12 cellular contexts compared by ENCODE assay signal in genomic region chr22:49923445-49923844, GRCh38. TPM values are rescaled to one million over a fixed set of nuclear protein-coding genes. Genes with fewer than 3 reads are reported as not detected.
DNase-seq lines count a peak whose midpoint lies in the region; ATAC-seq, FAIRE-seq and TF ChIP-seq lines count a peak whose summit lies in the region.
"Had no signal": no experiment of that assay in that cellular context is flagged by ENCODE, and none has a peak within 500 bp of the region (broad histone marks: within the 10 kb centered on the region; RNA-seq: fewer than 3 reads in every experiment).

No MANE protein-coding gene starts in this region.

- no peak overlapping the region for H3K27ac ChIP-seq in HepG2 (ENCODE audit: extremely low read length, insufficient read depth, low read length)
- H3K27ac ChIP-seq in right lobe of liver = no peak overlapping the region
- H3K27ac ChIP-seq in OCI-LY7 (ENCODE audit: low read depth, low read length, poor library complexity, severe bottlenecking) = no peak overlapping the region
- peak overlapping the region; percentile 30 for H3K27ac ChIP-seq in effector memory CD4-positive, alpha-beta T cell (ENCODE audit: insufficient read depth, low read length, poor library complexity, severe bottlenecking)
- H3K27ac ChIP-seq: neutrophil had no signal

- H3K4me1 ChIP-seq in HepG2 (ENCODE audit: insufficient read depth, low read length) = peaks cover 15% of the 10 kb centered on the region
- H3K4me1 ChIP-seq in right lobe of liver = peaks cover 0 to 10% (median 4%) of the 10 kb centered on the region in 4 donors
- H3K4me1 ChIP-seq in OCI-LY7 (ENCODE audit: insufficient read depth, low read length, poor library complexity, severe bottlenecking) = peaks cover 43% of the 10 kb centered on the region
- H3K4me1 ChIP-seq in effector memory CD4-positive, alpha-beta T cell (ENCODE audit: control insufficient read depth, insufficient read depth, low read length, poor library complexity, severe bottlenecking) = peaks cover 24% of the 10 kb centered on the region

- in situ Hi-C loops in HepG2 (cut with HindIII; ENCODE audit: extremely low pct_ligation_motif_present, low pct_unique_long_range_greater_than_20kb) = loop anchor here (5.0 kb wide), 1 partner anchor 156 kb away; no protein-coding TSS in a partner anchor

- POLR2A ChIA-PET in HepG2 (lab: Yijun Ruan, JAX) (no interaction called here), OCI-LY7 (lab: Charles Lee) (interaction anchor here (0.6 kb wide), 1 partner anchor 535 kb away, joined by 3 read pairs; no protein-coding TSS in a partner anchor)

- H4K20me1 ChIP-seq in HepG2 (ENCODE audit: insufficient read depth, low read length) = no peaks in the 10 kb centered on the region
- no peaks in the 10 kb centered on the region for H4K20me1 ChIP-seq in OCI-LY7 (ENCODE audit: insufficient read depth, low read length)

- TF ChIP-seq POLR2A in HepG2 (IDR thresholded peaks at IDR 0.05; ENCODE audit: insufficient read depth in 1 of 2, low read depth in 2 of 2, low read length in 2 of 2) (no peak), right lobe of liver (IDR thresholded peaks at IDR 0.05) (no peak)

- intact Hi-C loops in HepG2 (cut with micrococcal nuclease; ENCODE audit: unreplicated experiment) = no loop called here
- intact Hi-C loops in right lobe of liver (cut with DNase I) = loop anchor here in 1 of 2 donors (10.0 kb wide), 1 partner anchor 159 kb away; no protein-coding TSS in a partner anchor
- intact Hi-C loops in OCI-LY7 (cut with micrococcal nuclease; ENCODE audit: unreplicated experiment) = no loop called here

- H3K27me3 ChIP-seq in HepG2 (ENCODE audit: control insufficient read depth in 1 of 2, insufficient read depth in 2 of 2, low read length in 2 of 2) (no peaks in the 10 kb centered on the region), right lobe of liver (no peaks in the 10 kb centered on the region)
- H3K27me3 ChIP-seq in effector memory CD4-positive, alpha-beta T cell (replicated peaks; ENCODE audit: control insufficient read depth, insufficient read depth, low read length, poor library complexity, severe bottlenecking) = no peaks in the 10 kb centered on the region

- no peak for TF ChIP-seq RAD21 in HepG2 (CRISPR knock-in tag; IDR thresholded peaks at IDR 0.05)

- H3K4me3 ChIP-seq in HepG2 (replicated peaks in 1 of 3; ENCODE audit: insufficient read depth in 1 of 3, low read depth in 2 of 3, low read length in 3 of 3) = no peak overlapping the region
- no peak overlapping the region for H3K4me3 ChIP-seq in right lobe of liver
- H3K4me3 ChIP-seq in OCI-LY7 (ENCODE audit: low read depth, low read length, poor library complexity, severe bottlenecking) = no peak overlapping the region
- no peak overlapping the region for H3K4me3 ChIP-seq in effector memory CD4-positive, alpha-beta T cell (ENCODE audit: insufficient read depth, low read depth, low read length, poor library complexity, severe bottlenecking)

- WGBS in HepG2 (ENCODE audit: low lambda C conversion rate) = 93% methylated on average over 16 of the region's 16 CpGs
- WGBS in right lobe of liver (ENCODE audit: insufficient coverage, low coverage, low lambda C conversion rate, missing lambda C conversion rate) = 76% methylated on average over 15 of the region's 16 CpGs

- BruUV-seq in HepG2 (replicated peaks; lab: Mats Ljungman, UMichigan) = no TSS peak
- BruUV-seq in OCI-LY7 (replicated peaks; lab: Mats Ljungman, UMichigan) = no TSS peak

- TF ChIP-seq EP300 in HepG2 (IDR thresholded peaks at IDR 0.05; ENCODE audit: low read depth in 2 of 2, low read length in 2 of 2) (no peak), HepG2 (CRISPR knock-in tag; IDR thresholded peaks at IDR 0.05; ENCODE audit: borderline replicate concordance) (no peak)

- peak; percentile 31; the same call in 1 of the 2 replicates for TF ChIP-seq CTCF in HepG2 (CRISPR knock-in tag; IDR thresholded peaks at IDR 0.05)
- TF ChIP-seq CTCF in right lobe of liver (IDR thresholded peaks at IDR 0.05) = no peak
- TF ChIP-seq CTCF in OCI-LY7 (conservative IDR thresholded peaks at IDR 0.05; ENCODE audit: low read length) = peak; percentile 80

- H3K9me2 ChIP-seq in OCI-LY7 (ENCODE audit: insufficient read depth, low read length) = no peaks in the 10 kb centered on the region

- H3K36me3 ChIP-seq in HepG2 (replicated peaks in 1 of 2; ENCODE audit: control insufficient read depth in 1 of 2, insufficient read depth in 2 of 2, low read length in 2 of 2) (peaks cover 0 to 10% of the 10 kb centered on the region in 2 experiments; a peak in 3 of 5 replicates), right lobe of liver (peaks cover 0 to 10% (median 5%) of the 10 kb centered on the region in 4 donors), OCI-LY7 (ENCODE audit: insufficient read depth, low read length) (no peaks in the 10 kb centered on the region)
- peaks cover 7% of the 10 kb centered on the region for H3K36me3 ChIP-seq in effector memory CD4-positive, alpha-beta T cell (ENCODE audit: control insufficient read depth, insufficient read depth, low read length)

- peaks cover 3% of the 10 kb centered on the region for H3K79me2 ChIP-seq in HepG2 (ENCODE audit: insufficient read depth, low read length)
- no peaks in the 10 kb centered on the region for H3K79me2 ChIP-seq in OCI-LY7 (ENCODE audit: insufficient read depth, low read depth, low read length)

- DNase-seq in HepG2 (ENCODE audit: low spot score) (no peak), right lobe of liver (no peak), OCI-LY7 (ENCODE audit: low spot score) (no peak), superior temporal gyrus (ENCODE audit: extremely low spot score) (no peak), islet precursor cell (no peak)
- no peak for DNase-seq in effector memory CD4-positive, alpha-beta T cell
- DNase-seq in stimulated activated naive CD4-positive, alpha-beta T cell treated with Interleukin-2 at 50 U/mL for 16 hours (lab: John Stamatoyannopoulos, UW) = peak; percentile 17
- DNase-seq: GF-D8, HCEC 1CT, kidney glomerular epithelial cell had no signal

- no peak for ATAC-seq in HepG2
- no peak for ATAC-seq in right lobe of liver
- ATAC-seq in HG02642 (IDR thresholded peaks at IDR 0.05; ENCODE audit: poor library complexity, unreplicated experiment) = no peak

- no peak overlapping the region for H3K4me2 ChIP-seq in HepG2 (ENCODE audit: low read depth, low read length)
- H3K4me2 ChIP-seq in OCI-LY7 (ENCODE audit: low read length) = peak overlapping the region; percentile 75; the same call in 1 of the 2 replicates

- no peak for FAIRE-seq in HepG2 (lab: Jason Lieb, UNC)

- H2AFZ ChIP-seq in HepG2 (ENCODE audit: low read length) = no peak overlapping the region
- H2AFZ ChIP-seq in OCI-LY7 (ENCODE audit: low read length) = no peak overlapping the region

- CTCF ChIA-PET in HepG2 (lab: Yijun Ruan, JAX; ENCODE audit: low intra/inter-chr PET ratio, low total read pairs) = no interaction called here
- CTCF ChIA-PET in OCI-LY7 (lab: Charles Lee; ENCODE audit: unreplicated experiment) = no interaction called here

- H3K9ac ChIP-seq in HepG2 (ENCODE audit: insufficient read depth, low read depth, low read length) = no peak overlapping the region

- H3K9me3 ChIP-seq in HepG2 (ENCODE audit: low read length) (no peaks in the 10 kb centered on the region), right lobe of liver (no peaks in the 10 kb centered on the region), OCI-LY7 (ENCODE audit: low read length) (no peaks in the 10 kb centered on the region)
- no peaks in the 10 kb centered on the region for H3K9me3 ChIP-seq in effector memory CD4-positive, alpha-beta T cell (ENCODE audit: control insufficient read depth, low read length)
- H3K9me3 ChIP-seq: neutrophil had no signal

RNA-seq across cellular contexts. Expression of gene CRELD2, which starts 5.0 kb away (rescaled TPM):
- total RNA-seq in HepG2 (2016; rRNA removed; fragmentation: Illumina TruSeq; extraction: Trizol) (19.6 and 44.7 TPM in 2 replicates), right lobe of liver (10 to 100 TPM; 26.0 to 56.4 (median 47.8) TPM), OCI-LY7 (2022) (27.4 and 32.0 TPM in 2 replicates)
- total RNA-seq in HepG2 (2016; cell fraction: cytosol; rRNA removed; fragmentation: Illumina TruSeq; extraction: Trizol; ENCODE audit: low read depth) = 22.4 and 24.2 TPM in 2 replicates
- total RNA-seq in HepG2 (2016; cell fraction: insoluble cytoplasmic fraction; rRNA removed; fragmentation: Illumina TruSeq; extraction: Trizol) = 18.8 and 46.8 TPM in 2 replicates
- total RNA-seq in HepG2 (2016; cell fraction: membrane; rRNA removed; fragmentation: Illumina TruSeq; extraction: Trizol) = 27.6 and 29.9 TPM in 2 replicates
- total RNA-seq in HepG2 (2016; cell fraction: nucleus; rRNA removed; fragmentation: Illumina TruSeq; extraction: Trizol) = 35.5 and 40.6 TPM in 2 replicates
- polyA plus RNA-seq in HepG2 (2011; rRNA removed) = 17.2 and 20.2 TPM in 2 replicates
- polyA plus RNA-seq in HepG2 (2011; cell fraction: cytosol; rRNA removed) = 16.7 and 25.6 TPM in 2 replicates
- polyA plus RNA-seq in HepG2 (2011; cell fraction: nucleus; rRNA removed) = 44.2 and 48.8 TPM in 2 replicates
- 9.4 and 10.2 TPM in 2 replicates for polyA plus RNA-seq in HepG2 (2012)
- polyA plus RNA-seq in HepG2 (2016; cell fraction: cytosol; fragmentation: Illumina TruSeq; extraction: Trizol; ENCODE audit: low read depth) = 25.8 and 29.9 TPM in 2 replicates
- 22.7 and 25.1 TPM in 2 replicates for polyA plus RNA-seq in HepG2 (2016; cell fraction: insoluble cytoplasmic fraction; fragmentation: Illumina TruSeq; extraction: Trizol; ENCODE audit: low read depth)
- 26.9 and 27.0 TPM in 2 replicates for polyA plus RNA-seq in HepG2 (2016; cell fraction: membrane; fragmentation: Illumina TruSeq; extraction: Trizol; ENCODE audit: low read depth)
- polyA plus RNA-seq in HepG2 (2016; cell fraction: nucleus; fragmentation: Illumina TruSeq; extraction: Trizol; ENCODE audit: insufficient read depth, low read depth) = 89.1 and 100 TPM in 2 replicates
- polyA minus RNA-seq in HepG2 (2011; rRNA and poly(A)+ RNA removed; ENCODE audit: low replicate concordance) = 6.9 and 14.7 TPM in 2 replicates
- polyA minus RNA-seq in HepG2 (2011; cell fraction: cytosol; rRNA and poly(A)+ RNA removed) = 4.4 and 5.2 TPM in 2 replicates
- 4.5 and 4.7 TPM in 2 replicates for polyA minus RNA-seq in HepG2 (2011; cell fraction: nucleus; rRNA and poly(A)+ RNA removed)
- 32.5 and 35.3 TPM in 2 replicates for total RNA-seq in OCI-LY7 (2014; rRNA removed; shearing (Covaris generic))

RNA-seq across cellular contexts. Expression of gene ALG12, which starts 5.2 kb away (rescaled TPM):
- total RNA-seq in HepG2 (2016; rRNA removed; fragmentation: Illumina TruSeq; extraction: Trizol) (6.6 and 15.8 TPM in 2 replicates), right lobe of liver (10 to 100 TPM; 15.1 to 19.0 (median 16.6) TPM), OCI-LY7 (2022) (11.4 and 14.0 TPM in 2 replicates)
- 1.5 and 3.0 TPM in 2 replicates for total RNA-seq in HepG2 (2016; cell fraction: cytosol; rRNA removed; fragmentation: Illumina TruSeq; extraction: Trizol; ENCODE audit: low read depth)
- total RNA-seq in HepG2 (2016; cell fraction: insoluble cytoplasmic fraction; rRNA removed; fragmentation: Illumina TruSeq; extraction: Trizol) = 6.8 and 15.6 TPM in 2 replicates
- 6.4 and 10.5 TPM in 2 replicates for total RNA-seq in HepG2 (2016; cell fraction: membrane; rRNA removed; fragmentation: Illumina TruSeq; extraction: Trizol)
- total RNA-seq in HepG2 (2016; cell fraction: nucleus; rRNA removed; fragmentation: Illumina TruSeq; extraction: Trizol) = 10.6 and 14.2 TPM in 2 replicates
- polyA plus RNA-seq in HepG2 (2011; rRNA removed) = 7.8 and 9.5 TPM in 2 replicates
- 5.9 and 6.1 TPM in 2 replicates for polyA plus RNA-seq in HepG2 (2011; cell fraction: cytosol; rRNA removed)
- polyA plus RNA-seq in HepG2 (2011; cell fraction: nucleus; rRNA removed) = 25.1 and 26.7 TPM in 2 replicates
- 9.4 and 10.0 TPM in 2 replicates for polyA plus RNA-seq in HepG2 (2012)
- 2.9 and 3.3 TPM in 2 replicates for polyA plus RNA-seq in HepG2 (2016; cell fraction: cytosol; fragmentation: Illumina TruSeq; extraction: Trizol; ENCODE audit: low read depth)
- 6.1 and 6.8 TPM in 2 replicates for polyA plus RNA-seq in HepG2 (2016; cell fraction: insoluble cytoplasmic fraction; fragmentation: Illumina TruSeq; extraction: Trizol; ENCODE audit: low read depth)
- 5.6 and 6.9 TPM in 2 replicates for polyA plus RNA-seq in HepG2 (2016; cell fraction: membrane; fragmentation: Illumina TruSeq; extraction: Trizol; ENCODE audit: low read depth)
- polyA plus RNA-seq in HepG2 (2016; cell fraction: nucleus; fragmentation: Illumina TruSeq; extraction: Trizol; ENCODE audit: insufficient read depth, low read depth) = 26.3 and 30.4 TPM in 2 replicates
- 5.8 and 12.8 TPM in 2 replicates for polyA minus RNA-seq in HepG2 (2011; rRNA and poly(A)+ RNA removed; ENCODE audit: low replicate concordance)
- polyA minus RNA-seq in HepG2 (2011; cell fraction: cytosol; rRNA and poly(A)+ RNA removed) = 5.7 and 7.1 TPM in 2 replicates
- polyA minus RNA-seq in HepG2 (2011; cell fraction: nucleus; rRNA and poly(A)+ RNA removed) = 3.4 and 4.5 TPM in 2 replicates
- total RNA-seq in OCI-LY7 (2014; rRNA removed; shearing (Covaris generic)) = 6.4 and 11.7 TPM in 2 replicates

RNA-seq across cellular contexts. Expression of gene PIM3, which starts 37.1 kb away (rescaled TPM):
- 18.2 and 31.2 TPM in 2 replicates for total RNA-seq in HepG2 (2016; rRNA removed; fragmentation: Illumina TruSeq; extraction: Trizol)
- 12.4 and 12.6 TPM in 2 replicates for total RNA-seq in HepG2 (2016; cell fraction: cytosol; rRNA removed; fragmentation: Illumina TruSeq; extraction: Trizol; ENCODE audit: low read depth)
- 17.3 and 32.7 TPM in 2 replicates for total RNA-seq in HepG2 (2016; cell fraction: insoluble cytoplasmic fraction; rRNA removed; fragmentation: Illumina TruSeq; extraction: Trizol)
- 27.1 and 31.2 TPM in 2 replicates for total RNA-seq in HepG2 (2016; cell fraction: membrane; rRNA removed; fragmentation: Illumina TruSeq; extraction: Trizol)
- total RNA-seq in HepG2 (2016; cell fraction: nucleus; rRNA removed; fragmentation: Illumina TruSeq; extraction: Trizol) = 24.6 and 30.5 TPM in 2 replicates
- 21.6 and 24.1 TPM in 2 replicates for polyA plus RNA-seq in HepG2 (2011; rRNA removed)
- 21.4 and 47.8 TPM in 2 replicates for polyA plus RNA-seq in HepG2 (2011; cell fraction: cytosol; rRNA removed)
- 121 and 136 TPM in 2 replicates for polyA plus RNA-seq in HepG2 (2011; cell fraction: nucleus; rRNA removed)
- 22.6 and 36.4 TPM in 2 replicates for polyA plus RNA-seq in HepG2 (2012)
- polyA plus RNA-seq in HepG2 (2016; cell fraction: cytosol; fragmentation: Illumina TruSeq; extraction: Trizol; ENCODE audit: low read depth) = 7.3 and 9.3 TPM in 2 replicates
- 21.4 and 25.4 TPM in 2 replicates for polyA plus RNA-seq in HepG2 (2016; cell fraction: insoluble cytoplasmic fraction; fragmentation: Illumina TruSeq; extraction: Trizol; ENCODE audit: low read depth)
- 17.2 and 17.8 TPM in 2 replicates for polyA plus RNA-seq in HepG2 (2016; cell fraction: membrane; fragmentation: Illumina TruSeq; extraction: Trizol; ENCODE audit: low read depth)
- polyA plus RNA-seq in HepG2 (2016; cell fraction: nucleus; fragmentation: Illumina TruSeq; extraction: Trizol; ENCODE audit: insufficient read depth, low read depth) = 62.7 and 63.0 TPM in 2 replicates
- polyA minus RNA-seq in HepG2 (2011; rRNA and poly(A)+ RNA removed; ENCODE audit: low replicate concordance) = 8.8 and 50.3 TPM in 2 replicates
- polyA minus RNA-seq in HepG2 (2011; cell fraction: cytosol; rRNA and poly(A)+ RNA removed) = 23.0 and 37.5 TPM in 2 replicates
- 17.0 and 22.8 TPM in 2 replicates for polyA minus RNA-seq in HepG2 (2011; cell fraction: nucleus; rRNA and poly(A)+ RNA removed)
- 10 to 100 TPM; 26.7 to 64.4 (median 32.8) TPM for total RNA-seq in right lobe of liver
- 74.3 and 81.7 TPM in 2 replicates for total RNA-seq in OCI-LY7 (2014; rRNA removed; shearing (Covaris generic))
- total RNA-seq in OCI-LY7 (2022) = 60.5 and 66.5 TPM in 2 replicates

Comparison
In these comparisons a context has a peak if more than half of its experiments do, and no peak if none do; other contexts are left out.
1. CTCF ChIP-seq: peak in HepG2 (single experiment) and OCI-LY7 (single experiment); none in right lobe of liver (0 of 4).